18 cellular contexts compared by ENCODE assay signal in the genomic region with DNA sequence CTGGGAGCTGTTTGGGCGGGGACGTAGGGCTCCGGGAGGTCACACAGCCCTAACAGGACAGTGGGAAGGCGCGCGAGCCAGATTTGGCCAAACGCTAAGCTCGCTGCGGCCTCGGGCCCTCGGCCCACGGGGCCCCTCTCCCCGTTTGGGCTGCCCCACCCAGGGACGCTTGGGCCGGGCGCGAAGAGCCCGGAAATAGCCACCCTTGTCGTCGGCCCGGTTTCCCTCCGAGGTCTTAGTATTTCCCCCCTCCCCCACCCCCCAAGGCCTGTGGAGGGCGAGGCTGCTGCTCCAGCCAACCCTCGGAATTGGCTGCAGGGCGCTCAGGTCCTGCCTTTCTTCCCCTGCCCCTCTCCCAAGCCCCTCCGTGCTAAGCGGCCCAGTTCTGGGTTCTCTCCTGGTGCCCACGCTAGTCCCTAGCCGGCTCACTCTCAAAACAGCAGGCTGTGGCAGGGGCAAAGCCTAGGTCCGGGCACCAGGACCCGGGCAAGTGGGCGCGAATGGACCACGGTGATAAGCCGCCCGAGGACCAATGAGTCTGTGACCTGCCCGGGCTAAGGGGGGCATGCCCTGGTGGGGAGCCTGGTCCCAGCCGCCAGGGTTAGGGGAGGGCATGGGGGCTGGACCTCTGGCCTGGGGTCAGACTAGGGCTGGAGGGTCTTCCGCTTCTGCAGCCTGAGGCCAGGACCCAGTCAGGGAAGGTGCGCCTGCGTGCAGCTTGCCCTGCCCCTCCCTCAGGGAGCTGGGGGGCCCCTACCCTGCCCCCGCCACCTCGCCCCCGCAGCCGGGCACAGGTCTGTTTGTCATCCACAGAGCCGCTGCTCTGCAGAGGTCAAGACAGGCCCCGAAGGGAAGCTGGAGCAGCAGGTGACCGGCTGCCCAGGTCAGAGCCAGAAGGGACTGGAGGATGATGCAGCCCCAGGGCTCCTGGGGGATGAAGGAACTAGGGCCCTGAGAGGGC. TPM values are rescaled to one million over a fixed set of nuclear protein-coding genes. Genes with fewer than 3 reads are reported as not detected.
DNase-seq lines count a peak whose midpoint lies in the region; ATAC-seq and TF ChIP-seq lines count a peak whose summit lies in the region.
"Had no signal": no experiment of that assay in that cellular context is flagged by ENCODE, and none has a peak within 500 bp of the region (broad histone marks: within the 10 kb centered on the region; RNA-seq: fewer than 3 reads in every experiment).

No MANE protein-coding gene starts in this region.

- H4K20me1 ChIP-seq in osteoblast (ENCODE audit: insufficient read depth, low read length) = no peaks in the 10 kb centered on the region

- H3K27me3 Mint-ChIP-seq in WTC11 (ENCODE audit: low read depth) = peaks cover 78% of the 10 kb centered on the region

- H3K36me3 Mint-ChIP-seq in WTC11 = no peaks in the 10 kb centered on the region
- H3K36me3 Mint-ChIP-seq: activated naive CD4-positive, alpha-beta T cell treated with anti-CD3 and anti-CD28 coated beads, Interleukin-2, amount 50 U/mL, for 24 hours; stimulated activated effector memory CD8-positive, alpha-beta T cell treated with anti-CD3 and anti-CD28 coated beads, Interleukin-12 subunit alpha, Interleukin-12 subunit beta, amount 100 ng/mL, for 72 hours had no signal

- H3K9me3 ChIP-seq in ES-I3 (ENCODE audit: control insufficient read depth, insufficient read depth, low read length) (no peaks in the 10 kb centered on the region), osteoblast (ENCODE audit: low read depth, low read length) (no peaks in the 10 kb centered on the region)

- no peaks in the 10 kb centered on the region for H3K9me3 Mint-ChIP-seq in WTC11
- H3K9me3 Mint-ChIP-seq: activated naive CD4-positive, alpha-beta T cell treated with anti-CD3 and anti-CD28 coated beads, Interleukin-2, amount 50 U/mL, for 24 hours; stimulated activated effector memory CD8-positive, alpha-beta T cell treated with anti-CD3 and anti-CD28 coated beads, Interleukin-12 subunit alpha, Interleukin-12 subunit beta, amount 100 ng/mL, for 72 hours had no signal

- peak overlapping the region; percentile 58 for H3K4me3 Mint-ChIP-seq in WTC11
- H3K4me3 Mint-ChIP-seq: activated naive CD4-positive, alpha-beta T cell treated with anti-CD3 and anti-CD28 coated beads, Interleukin-2, amount 50 U/mL, for 24 hours; stimulated activated effector memory CD8-positive, alpha-beta T cell treated with anti-CD3 and anti-CD28 coated beads, Interleukin-12 subunit alpha, Interleukin-12 subunit beta, amount 100 ng/mL, for 72 hours had no signal

- DNase-seq in WTC11 (ENCODE audit: low spot score) (no peak), left ventricle myocardium superior (no peak), osteoblast (ENCODE audit: insufficient read length, low spot score, missing footprints) (peak; percentile 78), NCI-H774 (lab: John Stamatoyannopoulos, UW) (no peak)
- DNase-seq: activated CD4-positive, alpha-beta T cell treated with anti-CD3 and anti-CD28 coated beads for 48 hours; effector CD8-positive, alpha-beta T cell; NCI-H1417 treated with DMSO at 0.1 percent for 48 hours; NK-92 treated with Interleukin-12 subunit alpha and Interleukin-12 subunit beta, amount 100 ng/mL, for 24 hours; small intestine had no signal

- peaks cover 30% of the 10 kb centered on the region for H3K4me1 Mint-ChIP-seq in WTC11

- CTCF ChIA-PET in WTC11 (lab: Charles Lee) = interaction anchor here (0.7 to 1.8 kb wide), 3 partner anchors 13 to 124 kb away, joined by 4 to 6 read pairs (median 4); no protein-coding TSS in a partner anchor

- no peaks in the 10 kb centered on the region for H3K36me3 ChIP-seq in ES-I3 (ENCODE audit: insufficient read depth, low read length)
- no peaks in the 10 kb centered on the region for H3K36me3 ChIP-seq in osteoblast (ENCODE audit: insufficient read depth, low read length)

- no peak overlapping the region for H3K27ac Mint-ChIP-seq in WTC11
- H3K27ac Mint-ChIP-seq: activated naive CD4-positive, alpha-beta T cell treated with anti-CD3 and anti-CD28 coated beads, Interleukin-2, amount 50 U/mL, for 24 hours; stimulated activated effector memory CD8-positive, alpha-beta T cell treated with anti-CD3 and anti-CD28 coated beads, Interleukin-12 subunit alpha, Interleukin-12 subunit beta, amount 100 ng/mL, for 72 hours had no signal

- no peak overlapping the region for H3K4me3 ChIP-seq in osteoblast (ENCODE audit: insufficient read depth, low read length)

- no peaks in the 10 kb centered on the region; the same call in 1 of the 2 replicates for H3K4me1 ChIP-seq in ES-I3 (ENCODE audit: insufficient read depth, low read length)
- H3K4me1 ChIP-seq in osteoblast (ENCODE audit: insufficient read depth, low read length) = no peaks in the 10 kb centered on the region

- POLR2A ChIA-PET in WTC11 (lab: Charles Lee) = interaction anchor here (1.0 kb wide), 1 partner anchor 87 kb away, joined by 4 read pairs; no protein-coding TSS in a partner anchor

- intact Hi-C loops in left ventricle myocardium superior (cut with micrococcal nuclease) = no loop called here

- peak; percentile 5; the same call in 1 of the 2 replicates for ATAC-seq in WTC11
- ATAC-seq in left ventricle myocardium superior = peak; percentile 25
- no peak for ATAC-seq in HG02970 (IDR thresholded peaks at IDR 0.05; ENCODE audit: low FRiP score, unreplicated experiment)
- no peak for ATAC-seq in HG02981 (IDR thresholded peaks at IDR 0.05; ENCODE audit: unreplicated experiment)
- ATAC-seq in HG02840 (IDR thresholded peaks at IDR 0.05; ENCODE audit: low FRiP score, unreplicated experiment) = no peak
- ATAC-seq: stimulated activated effector memory CD8-positive, alpha-beta T cell treated with anti-CD3 and anti-CD28 coated beads, Interleukin-12 subunit alpha, Interleukin-12 subunit beta, amount 100 ng/mL, for 72 hours had no signal

- H2AFZ ChIP-seq in osteoblast (ENCODE audit: low read length) = no peak overlapping the region

- H3K27me3 ChIP-seq in osteoblast (ENCODE audit: insufficient read depth, low read length) = peaks cover 39% of the 10 kb centered on the region

- no peaks in the 10 kb centered on the region for H3K79me2 ChIP-seq in osteoblast (ENCODE audit: insufficient read depth, low read length)

- no peak overlapping the region for H3K27ac ChIP-seq in osteoblast (ENCODE audit: low read depth, low read length)

- no peak for TF ChIP-seq CTCF in WTC11 (IDR thresholded peaks at IDR 0.05)
- no peak for TF ChIP-seq CTCF in osteoblast (IDR thresholded peaks at IDR 0.05; ENCODE audit: extremely low read depth, low read depth, low read length)

- peak overlapping the region; percentile 53 for H3K9ac ChIP-seq in ES-I3 (ENCODE audit: low read depth, low read length)

- H3K4me2 ChIP-seq in osteoblast (ENCODE audit: insufficient read depth, low read length) = no peak overlapping the region

TF ChIP-seq in WTC11, 78 proteins besides CTCF, POLR2A, EP300 and RAD21:
- TF ChIP-seq SP1 (CRISPR knock-in tag; conservative IDR thresholded peaks at IDR 0.05) (0 out of 2 replicates have a peak, but pooled peaks have one; percentile 31), ZNF396 (CRISPR knock-in tag; IDR thresholded peaks at IDR 0.05; ENCODE audit: borderline replicate concordance) (no peak), FOXP1 (CRISPR knock-in tag; IDR thresholded peaks at IDR 0.05; ENCODE audit: borderline replicate concordance) (0 out of 2 replicates have a peak, but pooled peaks have one; percentile 15), JUN (CRISPR knock-in tag; IDR thresholded peaks at IDR 0.05) (no peak), TEAD4 (CRISPR knock-in tag; IDR thresholded peaks at IDR 0.05) (no peak)
- TF ChIP-seq, protein P1, sequence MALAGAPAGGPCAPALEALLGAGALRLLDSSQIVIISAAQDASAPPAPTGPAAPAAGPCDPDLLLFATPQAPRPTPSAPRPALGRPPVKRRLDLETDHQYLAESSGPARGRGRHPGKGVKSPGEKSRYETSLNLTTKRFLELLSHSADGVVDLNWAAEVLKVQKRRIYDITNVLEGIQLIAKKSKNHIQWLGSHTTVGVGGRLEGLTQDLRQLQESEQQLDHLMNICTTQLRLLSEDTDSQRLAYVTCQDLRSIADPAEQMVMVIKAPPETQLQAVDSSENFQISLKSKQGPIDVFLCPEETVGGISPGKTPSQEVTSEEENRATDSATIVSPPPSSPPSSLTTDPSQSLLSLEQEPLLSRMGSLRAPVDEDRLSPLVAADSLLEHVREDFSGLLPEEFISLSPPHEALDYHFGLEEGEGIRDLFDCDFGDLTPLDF (CRISPR knock-in tag; IDR thresholded peaks at IDR 0.05) = no peak

RNA-seq across cellular contexts. Expression of a gene that starts 5.0 kb away (rescaled TPM):
- 7.0 to 9.0 TPM (median 7.6 TPM) in 3 replicates for total RNA-seq in WTC11 (2021)
- 19.6 TPM for total RNA-seq in left ventricle myocardium superior
- not detected in 2 replicates for total RNA-seq in osteoblast
- total RNA-seq: fibroblast of villous mesenchyme; omental fat pad; T-helper 2 cell treated with Interferon-gamma antibody and Interleukin-4, amounts not matched to agents 100 ng/mL and 5 ng/mL, for 36 hours had no signal

Comparison
In these comparisons a context has a peak if more than half of its experiments do, and no peak if none do; other contexts are left out.
1. ATAC-seq: peak in WTC11 (single experiment) and left ventricle myocardium superior (single experiment); none in HG02970 (single experiment), HG02981 (single experiment) and HG02840 (single experiment).